ENCODE assay signal across 14 cellular contexts in genomic region chrX:72046447-72046846, GRCh38.
DNase-seq lines count a peak whose midpoint lies in the region; ATAC-seq and TF ChIP-seq lines count a peak whose summit lies in the region.
"Had no signal": no experiment of that assay in that cellular context is flagged by ENCODE, and none has a peak within 500 bp of the region (broad histone marks: within the 10 kb centered on the region; RNA-seq: fewer than 3 reads in every experiment).

No MANE protein-coding gene starts in this region.

- H3K4me1 Mint-ChIP-seq in glutamatergic neuron (ENCODE audit: low read depth, unreplicated experiment), result peaks cover 15% of the 10 kb centered on the region

- H3K9me3 ChIP-seq in ascending aorta, result no peaks in the 10 kb centered on the region
- H3K9me3 ChIP-seq in lower lobe of right lung, result no peaks in the 10 kb centered on the region

- H3K27me3 Mint-ChIP-seq in glutamatergic neuron (ENCODE audit: unreplicated experiment), result peaks cover 1% of the 10 kb centered on the region

- DNase-seq in A172 (ENCODE audit: low spot score) (peak; percentile 11), ascending aorta (ENCODE audit: low spot score in 2 of 2) (peak in 1 of 2 donors; percentile 52), lower lobe of right lung (no peak), middle frontal gyrus (ENCODE audit: extremely low spot score, low spot score) (no peak), glutamatergic neuron (no peak), anterior cingulate cortex (lab: John Stamatoyannopoulos, UW) (no peak)
- DNase-seq in Jurkat, Clone E6-1 (ENCODE audit: low read depth, low spot score), result peak; percentile 19
- DNase-seq in stimulated activated CD4-positive, alpha-beta T cell treated with anti-CD3 and anti-CD28 coated beads, Interleukin-2, amount 100 ng/mL, for 48 hours, result no peak
- DNase-seq: activated CD8-positive, alpha-beta T cell treated with anti-CD3 and anti-CD28 coated beads, Interleukin-2, amount 10 ng/mL, durations not matched to agents 7 days and 5 days; activated naive CD4-positive, alpha-beta T cell treated with anti-CD3 and anti-CD28 coated beads, Interleukin-2, amount 10 ng/mL, durations not matched to agents 7 days and 5 days; foreskin fibroblast; NCI-H2029; stimulated activated CD4-positive, alpha-beta T cell treated with anti-CD3 and anti-CD28 coated beads, Interleukin-12 subunit alpha, Interleukin-12 subunit beta, amount 100 ng/mL, for 4 hours had no signal

- no peak overlapping the region for H3K4me3 ChIP-seq in Jurkat, Clone E6-1 (ENCODE audit: low read length)
- H3K4me3 ChIP-seq in ascending aorta, result no peak overlapping the region
- H3K4me3 ChIP-seq in lower lobe of right lung, result no peak overlapping the region

- H3K36me3 Mint-ChIP-seq in glutamatergic neuron (ENCODE audit: unreplicated experiment), result no peaks in the 10 kb centered on the region
- H3K36me3 Mint-ChIP-seq: activated naive CD4-positive, alpha-beta T cell treated with anti-CD3 and anti-CD28 coated beads, Interleukin-2, amount 10 ng/mL, durations not matched to agents 7 days and 5 days had no signal

- no peak overlapping the region for H3K27ac Mint-ChIP-seq in glutamatergic neuron (ENCODE audit: unreplicated experiment)
- H3K27ac Mint-ChIP-seq: activated CD8-positive, alpha-beta T cell treated with anti-CD3 and anti-CD28 coated beads, Interleukin-2, amount 10 ng/mL, durations not matched to agents 7 days and 5 days; activated naive CD4-positive, alpha-beta T cell treated with anti-CD3 and anti-CD28 coated beads, Interleukin-2, amount 10 ng/mL, durations not matched to agents 7 days and 5 days had no signal

- no peak overlapping the region for H3K4me3 Mint-ChIP-seq in glutamatergic neuron (ENCODE audit: unreplicated experiment)
- H3K4me3 Mint-ChIP-seq: activated CD8-positive, alpha-beta T cell treated with anti-CD3 and anti-CD28 coated beads, Interleukin-2, amount 10 ng/mL, durations not matched to agents 7 days and 5 days; activated naive CD4-positive, alpha-beta T cell treated with anti-CD3 and anti-CD28 coated beads, Interleukin-2, amount 10 ng/mL, durations not matched to agents 7 days and 5 days had no signal

- no peak for ATAC-seq in lower lobe of right lung
- ATAC-seq: activated CD8-positive, alpha-beta T cell treated with anti-CD3 and anti-CD28 coated beads, Interleukin-2, amount 10 ng/mL, durations not matched to agents 7 days and 5 days had no signal

- intact Hi-C loops in ascending aorta (cut with DNase I) (no loop called here), lower lobe of right lung (cut with DNase I) (no loop called here)

- H3K36me3 ChIP-seq in ascending aorta, result no peaks in the 10 kb centered on the region
- H3K36me3 ChIP-seq in lower lobe of right lung, result no peaks in the 10 kb centered on the region

- peak overlapping the region; percentile 80 to 84 for H3K27ac ChIP-seq in ascending aorta
- peak overlapping the region; percentile 11 for H3K27ac ChIP-seq in lower lobe of right lung
- H3K27ac ChIP-seq: KMS-11 had no signal

- no peaks in the 10 kb centered on the region for H3K27me3 ChIP-seq in ascending aorta
- H3K27me3 ChIP-seq in lower lobe of right lung (ENCODE audit: low read depth), result no peaks in the 10 kb centered on the region

- peaks cover 8 to 12% of the 10 kb centered on the region in 2 donors for H3K4me1 ChIP-seq in ascending aorta
- H3K4me1 ChIP-seq in lower lobe of right lung, result peaks cover 10% of the 10 kb centered on the region

- TF ChIP-seq CTCF in ascending aorta (IDR thresholded peaks at IDR 0.05) (no peak), lower lobe of right lung (IDR thresholded peaks at IDR 0.05) (no peak), glutamatergic neuron (IDR thresholded peaks at IDR 0.05; ENCODE audit: partially characterized antibody, unreplicated experiment) (no peak)

- no peaks in the 10 kb centered on the region for H3K9me3 Mint-ChIP-seq in glutamatergic neuron (ENCODE audit: unreplicated experiment)
- H3K9me3 Mint-ChIP-seq: activated naive CD4-positive, alpha-beta T cell treated with anti-CD3 and anti-CD28 coated beads, Interleukin-2, amount 10 ng/mL, durations not matched to agents 7 days and 5 days had no signal

Comparison
In these comparisons a context has a peak if more than half of its experiments do, and no peak if none do; other contexts are left out.
1. DNase-seq: peak in A172 (single experiment) and Jurkat, Clone E6-1 (single experiment); none in lower lobe of right lung (single experiment), middle frontal gyrus (single experiment), glutamatergic neuron (single experiment), anterior cingulate cortex (0 of 58) and stimulated activated CD4-positive, alpha-beta T cell treated with anti-CD3 and anti-CD28 coated beads, Interleukin-2, amount 100 ng/mL, for 48 hours (0 of 2).